Comparison of ENCODE assay signal across 1 cellular context in genomic region chr6:146149770-146150169, GRCh38.
TF ChIP-seq lines count a peak whose summit lies in the region.

No MANE protein-coding gene starts in this region.

TF ChIP-seq in H1, 55 proteins besides CTCF, POLR2A, EP300 and RAD21:
- TF ChIP-seq, protein P1, sequence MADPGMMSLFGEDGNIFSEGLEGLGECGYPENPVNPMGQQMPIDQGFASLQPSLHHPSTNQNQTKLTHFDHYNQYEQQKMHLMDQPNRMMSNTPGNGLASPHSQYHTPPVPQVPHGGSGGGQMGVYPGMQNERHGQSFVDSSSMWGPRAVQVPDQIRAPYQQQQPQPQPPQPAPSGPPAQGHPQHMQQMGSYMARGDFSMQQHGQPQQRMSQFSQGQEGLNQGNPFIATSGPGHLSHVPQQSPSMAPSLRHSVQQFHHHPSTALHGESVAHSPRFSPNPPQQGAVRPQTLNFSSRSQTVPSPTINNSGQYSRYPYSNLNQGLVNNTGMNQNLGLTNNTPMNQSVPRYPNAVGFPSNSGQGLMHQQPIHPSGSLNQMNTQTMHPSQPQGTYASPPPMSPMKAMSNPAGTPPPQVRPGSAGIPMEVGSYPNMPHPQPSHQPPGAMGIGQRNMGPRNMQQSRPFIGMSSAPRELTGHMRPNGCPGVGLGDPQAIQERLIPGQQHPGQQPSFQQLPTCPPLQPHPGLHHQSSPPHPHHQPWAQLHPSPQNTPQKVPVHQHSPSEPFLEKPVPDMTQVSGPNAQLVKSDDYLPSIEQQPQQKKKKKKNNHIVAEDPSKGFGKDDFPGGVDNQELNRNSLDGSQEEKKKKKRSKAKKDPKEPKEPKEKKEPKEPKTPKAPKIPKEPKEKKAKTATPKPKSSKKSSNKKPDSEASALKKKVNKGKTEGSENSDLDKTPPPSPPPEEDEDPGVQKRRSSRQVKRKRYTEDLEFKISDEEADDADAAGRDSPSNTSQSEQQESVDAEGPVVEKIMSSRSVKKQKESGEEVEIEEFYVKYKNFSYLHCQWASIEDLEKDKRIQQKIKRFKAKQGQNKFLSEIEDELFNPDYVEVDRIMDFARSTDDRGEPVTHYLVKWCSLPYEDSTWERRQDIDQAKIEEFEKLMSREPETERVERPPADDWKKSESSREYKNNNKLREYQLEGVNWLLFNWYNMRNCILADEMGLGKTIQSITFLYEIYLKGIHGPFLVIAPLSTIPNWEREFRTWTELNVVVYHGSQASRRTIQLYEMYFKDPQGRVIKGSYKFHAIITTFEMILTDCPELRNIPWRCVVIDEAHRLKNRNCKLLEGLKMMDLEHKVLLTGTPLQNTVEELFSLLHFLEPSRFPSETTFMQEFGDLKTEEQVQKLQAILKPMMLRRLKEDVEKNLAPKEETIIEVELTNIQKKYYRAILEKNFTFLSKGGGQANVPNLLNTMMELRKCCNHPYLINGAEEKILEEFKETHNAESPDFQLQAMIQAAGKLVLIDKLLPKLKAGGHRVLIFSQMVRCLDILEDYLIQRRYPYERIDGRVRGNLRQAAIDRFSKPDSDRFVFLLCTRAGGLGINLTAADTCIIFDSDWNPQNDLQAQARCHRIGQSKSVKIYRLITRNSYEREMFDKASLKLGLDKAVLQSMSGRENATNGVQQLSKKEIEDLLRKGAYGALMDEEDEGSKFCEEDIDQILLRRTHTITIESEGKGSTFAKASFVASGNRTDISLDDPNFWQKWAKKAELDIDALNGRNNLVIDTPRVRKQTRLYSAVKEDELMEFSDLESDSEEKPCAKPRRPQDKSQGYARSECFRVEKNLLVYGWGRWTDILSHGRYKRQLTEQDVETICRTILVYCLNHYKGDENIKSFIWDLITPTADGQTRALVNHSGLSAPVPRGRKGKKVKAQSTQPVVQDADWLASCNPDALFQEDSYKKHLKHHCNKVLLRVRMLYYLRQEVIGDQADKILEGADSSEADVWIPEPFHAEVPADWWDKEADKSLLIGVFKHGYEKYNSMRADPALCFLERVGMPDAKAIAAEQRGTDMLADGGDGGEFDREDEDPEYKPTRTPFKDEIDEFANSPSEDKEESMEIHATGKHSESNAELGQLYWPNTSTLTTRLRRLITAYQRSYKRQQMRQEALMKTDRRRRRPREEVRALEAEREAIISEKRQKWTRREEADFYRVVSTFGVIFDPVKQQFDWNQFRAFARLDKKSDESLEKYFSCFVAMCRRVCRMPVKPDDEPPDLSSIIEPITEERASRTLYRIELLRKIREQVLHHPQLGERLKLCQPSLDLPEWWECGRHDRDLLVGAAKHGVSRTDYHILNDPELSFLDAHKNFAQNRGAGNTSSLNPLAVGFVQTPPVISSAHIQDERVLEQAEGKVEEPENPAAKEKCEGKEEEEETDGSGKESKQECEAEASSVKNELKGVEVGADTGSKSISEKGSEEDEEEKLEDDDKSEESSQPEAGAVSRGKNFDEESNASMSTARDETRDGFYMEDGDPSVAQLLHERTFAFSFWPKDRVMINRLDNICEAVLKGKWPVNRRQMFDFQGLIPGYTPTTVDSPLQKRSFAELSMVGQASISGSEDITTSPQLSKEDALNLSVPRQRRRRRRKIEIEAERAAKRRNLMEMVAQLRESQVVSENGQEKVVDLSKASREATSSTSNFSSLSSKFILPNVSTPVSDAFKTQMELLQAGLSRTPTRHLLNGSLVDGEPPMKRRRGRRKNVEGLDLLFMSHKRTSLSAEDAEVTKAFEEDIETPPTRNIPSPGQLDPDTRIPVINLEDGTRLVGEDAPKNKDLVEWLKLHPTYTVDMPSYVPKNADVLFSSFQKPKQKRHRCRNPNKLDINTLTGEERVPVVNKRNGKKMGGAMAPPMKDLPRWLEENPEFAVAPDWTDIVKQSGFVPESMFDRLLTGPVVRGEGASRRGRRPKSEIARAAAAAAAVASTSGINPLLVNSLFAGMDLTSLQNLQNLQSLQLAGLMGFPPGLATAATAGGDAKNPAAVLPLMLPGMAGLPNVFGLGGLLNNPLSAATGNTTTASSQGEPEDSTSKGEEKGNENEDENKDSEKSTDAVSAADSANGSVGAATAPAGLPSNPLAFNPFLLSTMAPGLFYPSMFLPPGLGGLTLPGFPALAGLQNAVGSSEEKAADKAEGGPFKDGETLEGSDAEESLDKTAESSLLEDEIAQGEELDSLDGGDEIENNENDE (IDR thresholded peaks at IDR 0.05; ENCODE audit: insufficient replicate concordance, low read length), result no peak
- TF ChIP-seq CTBP2 (IDR thresholded peaks at IDR 0.05; ENCODE audit: borderline replicate concordance, insufficient read depth, insufficient read length, low read length), result no peak
- no peak for TF ChIP-seq TAF1 (IDR thresholded peaks at IDR 0.05; ENCODE audit: low read depth, low read length)
TF ChIP-seq in H1: peak in this region for 0.
